8 cellular contexts compared by ENCODE assay signal in genomic region chr10:32317795-32318194, GRCh38. TPM values are rescaled to one million over a fixed set of nuclear protein-coding genes. Genes with fewer than 3 reads are reported as not detected.
DNase-seq lines count a peak whose midpoint lies in the region; ATAC-seq and TF ChIP-seq lines count a peak whose summit lies in the region.

No MANE protein-coding gene starts in this region.

- TF ChIP-seq CTCF in natural killer cell (IDR thresholded peaks at IDR 0.05) = no peak
- no peak for TF ChIP-seq CTCF in brain microvascular endothelial cell (IDR thresholded peaks at IDR 0.05; ENCODE audit: low read depth, low read length, missing control alignments)

- H3K36me3 Mint-ChIP-seq in IgD-negative memory B cell = no peaks in the 10 kb centered on the region
- no peaks in the 10 kb centered on the region for H3K36me3 Mint-ChIP-seq in natural killer cell

- H3K4me3 Mint-ChIP-seq in IgD-negative memory B cell = peak overlapping the region in 3 of 4 donors; percentile 0 to 75 (median 15)
- H3K4me3 Mint-ChIP-seq in natural killer cell = peak overlapping the region; percentile 10

- intact Hi-C loops in natural killer cell (cut with micrococcal nuclease) = loop anchor here (2.0 kb wide), 1 partner anchor 15 kb away; no protein-coding TSS in a partner anchor

- peak; percentile 95 for ATAC-seq in GM18861 (IDR thresholded peaks at IDR 0.05; ENCODE audit: unreplicated experiment)
- ATAC-seq in GM21737 (IDR thresholded peaks at IDR 0.05; ENCODE audit: unreplicated experiment) = peak; percentile 95
- peak; percentile 72 to 81 (median 74) for ATAC-seq in natural killer cell

- H3K27me3 ChIP-seq in brain microvascular endothelial cell (replicated peaks) = no peaks in the 10 kb centered on the region

- H3K4me3 ChIP-seq in brain microvascular endothelial cell (ENCODE audit: low read depth, low read length) = no peak overlapping the region

- H3K4me1 Mint-ChIP-seq in IgD-negative memory B cell (peaks cover 55 to 68% (median 61%) of the 10 kb centered on the region in 3 donors), natural killer cell (peaks cover 79 to 81% of the 10 kb centered on the region in 2 donors)

- no peaks in the 10 kb centered on the region for H3K9me3 Mint-ChIP-seq in IgD-negative memory B cell
- no peaks in the 10 kb centered on the region for H3K9me3 Mint-ChIP-seq in natural killer cell

- H3K27ac ChIP-seq in brain microvascular endothelial cell = no peak overlapping the region

- H3K36me3 ChIP-seq in brain microvascular endothelial cell (replicated peaks) = no peaks in the 10 kb centered on the region

- H3K27ac Mint-ChIP-seq in IgD-negative memory B cell (peak overlapping the region; percentile 37 to 91 (median 91)), natural killer cell (peak overlapping the region; percentile 77 to 84)

- H3K27me3 Mint-ChIP-seq in IgD-negative memory B cell (no peaks in the 10 kb centered on the region), natural killer cell (ENCODE audit: low read depth in 2 of 2) (no peaks in the 10 kb centered on the region)

- in situ Hi-C loops in brain microvascular endothelial cell (cut with HindIII; ENCODE audit: low pct_ligation_motif_present, low sequenced_read_pairs) = no loop called here

- DNase-seq in natural killer cell = no peak
- DNase-seq in NCI-H82 (lab: John Stamatoyannopoulos, UW) = no peak
- no peak for DNase-seq in SW 1271 (lab: John Stamatoyannopoulos, UW)
- DNase-seq in brain microvascular endothelial cell = no peak
- DNase-seq in NCI-H1092 (lab: John Stamatoyannopoulos, UW) = no peak

RNA-seq across cellular contexts. Expression of gene EPC1, which starts 29.2 kb away (rescaled TPM):
- 78.9 TPM for polyA plus RNA-seq in IgD-negative memory B cell
- total RNA-seq in natural killer cell = 100 to 1,000 TPM; 155 to 178 (median 161) TPM
